19 cellular contexts compared by ENCODE assay signal in genomic region chr18:64032312-64032711, GRCh38.
"Had no signal": no experiment of that assay in that cellular context is flagged by ENCODE, and none has a peak within 500 bp of the region (broad histone marks: within the 10 kb centered on the region; RNA-seq: fewer than 3 reads in every experiment).

No MANE protein-coding gene starts in this region.

- H3K4me3 Mint-ChIP-seq: immature natural killer cell; naive B cell; nephron; stimulated activated naive B cell treated with anti-CD40 and anti-IgM and Interleukin-4, amounts not matched to agents 10 μg/mL and 1 μg/mL and 100 μg/mL, for 72 hours; stimulated activated naive CD8-positive, alpha-beta T cell treated with anti-CD3 and anti-CD28 coated beads, Interleukin-15, amount 100 ng/mL, for 72 hours had no signal

- H3K4me1 Mint-ChIP-seq: immature natural killer cell; stimulated activated naive CD8-positive, alpha-beta T cell treated with anti-CD3 and anti-CD28 coated beads, Interleukin-15, amount 100 ng/mL, for 72 hours had no signal

- DNase-seq: cortex of kidney; dorsolateral prefrontal cortex; effector memory CD4-positive, alpha-beta T cell; glutamatergic neuron; immature natural killer cell; kidney; left cardiac atrium; left ventricle myocardium superior; mesenchymal stem cell; naive B cell; right lobe of liver; stimulated activated CD4-positive, alpha-beta T cell treated with anti-CD3 and anti-CD28 coated beads, Interleukin-4, amount 100 ng/mL, for 1 hour; stimulated activated CD8-positive, alpha-beta memory T cell treated with anti-CD3 and anti-CD28 coated beads, Interleukin-4, amount 100 ng/mL, for 48 hours; stimulated activated naive B cell treated with anti-CD40 and anti-IgM and Interleukin-4, amounts not matched to agents 10 μg/mL and 1 μg/mL and 100 μg/mL, for 72 hours; stimulated activated naive CD8-positive, alpha-beta T cell treated with anti-CD3 and anti-CD28 coated beads, Interleukin-15, amount 100 ng/mL, for 72 hours; testis; transverse colon had no signal

- H3K27ac Mint-ChIP-seq: immature natural killer cell; naive B cell; nephron; stimulated activated naive B cell treated with anti-CD40 and anti-IgM and Interleukin-4, amounts not matched to agents 10 μg/mL and 1 μg/mL and 100 μg/mL, for 72 hours; stimulated activated naive CD8-positive, alpha-beta T cell treated with anti-CD3 and anti-CD28 coated beads, Interleukin-15, amount 100 ng/mL, for 72 hours had no signal

- H3K36me3 Mint-ChIP-seq: immature natural killer cell, naive B cell had no signal

- H3K9me3 Mint-ChIP-seq: immature natural killer cell; naive B cell; nephron; stimulated activated naive CD8-positive, alpha-beta T cell treated with anti-CD3 and anti-CD28 coated beads, Interleukin-15, amount 100 ng/mL, for 72 hours had no signal

- ATAC-seq: gastroesophageal sphincter; left cardiac atrium; left ventricle myocardium superior; right lobe of liver; stimulated activated naive B cell treated with anti-CD40 and anti-IgM and Interleukin-4, amounts not matched to agents 10 μg/mL and 1 μg/mL and 100 μg/mL, for 72 hours; stimulated activated naive CD8-positive, alpha-beta T cell treated with anti-CD3 and anti-CD28 coated beads, Interleukin-15, amount 100 ng/mL, for 72 hours had no signal
